ENCODE assay signal across 15 cellular contexts in genomic region chr6:15953152-15953880, GRCh38.
DNase-seq lines count a peak whose midpoint lies in the region; ATAC-seq and TF ChIP-seq lines count a peak whose summit lies in the region.
"Had no signal": no experiment of that assay in that cellular context is flagged by ENCODE, and none has a peak within 500 bp of the region (broad histone marks: within the 10 kb centered on the region; RNA-seq: fewer than 3 reads in every experiment).

No MANE protein-coding gene starts in this region.

- H3K9me3 Mint-ChIP-seq in mesothelial cell of epicardium, result no peaks in the 10 kb centered on the region
- H3K9me3 Mint-ChIP-seq: activated CD4-positive, alpha-beta memory T cell treated with anti-CD3 and anti-CD28 coated beads for 36 hours had no signal

- H3K27ac Mint-ChIP-seq in mesothelial cell of epicardium, result peak overlapping the region; percentile 74
- H3K27ac Mint-ChIP-seq: activated CD4-positive, alpha-beta memory T cell treated with anti-CD3 and anti-CD28 coated beads for 36 hours had no signal

- H3K4me3 ChIP-seq in BE2C (ENCODE audit: low read depth, low read length), result no peak overlapping the region
- H3K4me3 ChIP-seq in HEK293 (ENCODE audit: low read depth, low read length), result no peak overlapping the region
- H3K4me3 ChIP-seq in psoas muscle, result no peak overlapping the region
- H3K4me3 ChIP-seq: pancreas had no signal

- TF ChIP-seq CTCF in BE2C (IDR thresholded peaks at IDR 0.05; ENCODE audit: low read depth, low read length), result no peak
- no peak for TF ChIP-seq CTCF in HEK293 (tag by site-specific recombination; IDR thresholded peaks at IDR 0.05)
- TF ChIP-seq CTCF in mesothelial cell of epicardium (IDR thresholded peaks at IDR 0.05; ENCODE audit: unreplicated experiment), result no peak
- TF ChIP-seq CTCF in psoas muscle (IDR thresholded peaks at IDR 0.05), result no peak

- no peaks in the 10 kb centered on the region for H3K27me3 Mint-ChIP-seq in mesothelial cell of epicardium (ENCODE audit: low read depth)
- H3K27me3 Mint-ChIP-seq: activated CD4-positive, alpha-beta memory T cell treated with anti-CD3 and anti-CD28 coated beads for 36 hours had no signal

- POLR2A ChIA-PET in HEK293 (lab: Yijun Ruan, JAX), result interaction anchor here (0.6 to 1.6 kb wide), 2 partner anchors 34 to 176 kb away, joined by 3 to 5 read pairs; partner anchors contain the start of gene MYLIP

- no peaks in the 10 kb centered on the region for H3K27me3 ChIP-seq in BE2C
- no peaks in the 10 kb centered on the region for H3K27me3 ChIP-seq in psoas muscle (ENCODE audit: insufficient read depth in 3 of 3, low read length in 2 of 3)
- H3K27me3 ChIP-seq: pancreas had no signal

- CTCF ChIA-PET in HEK293 (lab: Yijun Ruan, JAX), result interaction anchor here (0.6 to 1.1 kb wide), 4 partner anchors 27 to 701 kb away, joined by 3 read pairs; no protein-coding TSS in a partner anchor

- peaks cover 57% of the 10 kb centered on the region for H3K4me1 Mint-ChIP-seq in mesothelial cell of epicardium

- H3K4me1 ChIP-seq in BE2C (peaks cover 10% of the 10 kb centered on the region), HEK293 (ENCODE audit: control insufficient read depth, insufficient read depth, low read length) (peaks cover 62% of the 10 kb centered on the region), psoas muscle (peaks cover 3% of the 10 kb centered on the region)

- no peaks in the 10 kb centered on the region for H3K36me3 Mint-ChIP-seq in mesothelial cell of epicardium
- H3K36me3 Mint-ChIP-seq: activated CD4-positive, alpha-beta memory T cell treated with anti-CD3 and anti-CD28 coated beads for 36 hours; CD14-positive monocyte had no signal

- 46 to 68% (median 63%) methylated on average over 3 of the region's 3 CpGs for WGBS in psoas muscle, 3 donors

- peak overlapping the region; percentile 33; the same call in 1 of the 2 replicates for H3K27ac ChIP-seq in HEK293 (ENCODE audit: extremely low read depth, low read depth, low read length)
- H3K27ac ChIP-seq in psoas muscle, result no peak overlapping the region
- H3K27ac ChIP-seq: pancreas, RWPE1 had no signal

- H3K9me3 ChIP-seq in BE2C (no peaks in the 10 kb centered on the region), HEK293 (ENCODE audit: control insufficient read depth, insufficient read depth, low read depth, low read length) (no peaks in the 10 kb centered on the region), psoas muscle (no peaks in the 10 kb centered on the region)
- H3K9me3 ChIP-seq: pancreas had no signal

- DNase-seq in BE2C (peak; percentile 26), dermis blood vessel endothelial cell (peak; percentile 66), mesothelial cell of epicardium (ENCODE audit: low spot score in 2 of 2, unreplicated experiment in 2 of 2) (no peak), psoas muscle (no peak)
- DNase-seq in stimulated activated CD4-positive, alpha-beta T cell treated with anti-CD3 and anti-CD28 coated beads, Interleukin-4, amount 100 ng/mL, for 24 hours, result no peak
- no peak for DNase-seq in stimulated activated CD8-positive, alpha-beta memory T cell treated with anti-CD3 and anti-CD28 coated beads, Interleukin-4, amount 100 ng/mL, for 48 hours
- DNase-seq: activated CD4-positive, alpha-beta memory T cell treated with anti-CD3 and anti-CD28 coated beads for 36 hours; activated gamma-delta T cell treated with Interleukin-2 at 50 U/mL for 16 hours; caudate nucleus; NCI-H446 treated with DMSO at 0.1 percent for 48 hours; pancreas had no signal

- H3K36me3 ChIP-seq in BE2C (no peaks in the 10 kb centered on the region), HEK293 (ENCODE audit: control insufficient read depth in 2 of 2, insufficient read depth in 1 of 2, low read length in 2 of 2) (no peaks in the 10 kb centered on the region), psoas muscle (ENCODE audit: insufficient read depth in 1 of 2, low read depth in 1 of 2) (no peaks in the 10 kb centered on the region)
- H3K36me3 ChIP-seq: pancreas had no signal

- H3K4me3 Mint-ChIP-seq in mesothelial cell of epicardium, result no peak overlapping the region
- H3K4me3 Mint-ChIP-seq: activated CD4-positive, alpha-beta memory T cell treated with anti-CD3 and anti-CD28 coated beads for 36 hours; CD14-positive monocyte had no signal

- intact Hi-C loops in psoas muscle (cut with DNase I), result no loop called here

- no peak for ATAC-seq in GM21825 (IDR thresholded peaks at IDR 0.05; ENCODE audit: unreplicated experiment)
- ATAC-seq in psoas muscle, result no peak
- ATAC-seq: pancreas had no signal

TF ChIP-seq in HEK293, 187 proteins besides CTCF, POLR2A, EP300 and RAD21:
- TF ChIP-seq HIC1 (tag by site-specific recombination; IDR thresholded peaks at IDR 0.05), result no peak
- TF ChIP-seq ZNF513 (tag by site-specific recombination; IDR thresholded peaks at IDR 0.05), result no peak
- no peak for TF ChIP-seq ZNF768 (tag by site-specific recombination; IDR thresholded peaks at IDR 0.05)
- no peak for TF ChIP-seq ZNF280D (tag by site-specific recombination; IDR thresholded peaks at IDR 0.05)
- no peak for TF ChIP-seq ZNF433 (tag by site-specific recombination; IDR thresholded peaks at IDR 0.05; ENCODE audit: low read depth)
- TF ChIP-seq ZBTB8A (tag by site-specific recombination; IDR thresholded peaks at IDR 0.05), result no peak

Comparison
In these comparisons a context has a peak if more than half of its experiments do, and no peak if none do; other contexts are left out.
1. DNase-seq: peak in BE2C (single experiment) and dermis blood vessel endothelial cell (single experiment); none in mesothelial cell of epicardium (0 of 2), stimulated activated CD4-positive, alpha-beta T cell treated with anti-CD3 and anti-CD28 coated beads, Interleukin-4, amount 100 ng/mL, for 24 hours (single experiment), psoas muscle (0 of 2) and stimulated activated CD8-positive, alpha-beta memory T cell treated with anti-CD3 and anti-CD28 coated beads, Interleukin-4, amount 100 ng/mL, for 48 hours (single experiment).